8 cellular contexts compared by ENCODE assay signal in genomic region chr15:92077353-92078080, GRCh38.
DNase-seq lines count a peak whose midpoint lies in the region; ATAC-seq and TF ChIP-seq lines count a peak whose summit lies in the region.

No MANE protein-coding gene starts in this region.

- H3K27ac ChIP-seq in RWPE1 = no peak overlapping the region

- ATAC-seq in GM21381 (IDR thresholded peaks at IDR 0.05; ENCODE audit: unreplicated experiment) = peak; percentile 74

- in situ Hi-C loops in KBM-7 (cut with MboI; ENCODE audit: low pct_unique_long_range_greater_than_20kb, low sequenced_read_pairs) = loop anchor here (25.0 kb wide), 1 partner anchor 765 kb away; no protein-coding TSS in a partner anchor

- DNase-seq in D341Med (ENCODE audit: low spot score) (peak; percentile 70), KBM-7 (peak; percentile 75), RWPE1 (ENCODE audit: low spot score) (peak; percentile 73), glutamatergic neuron (peak; percentile 79), posterior vena cava (ENCODE audit: low spot score) (peak; percentile 87), SHP77 (lab: John Stamatoyannopoulos, UW) (no peak)
- peak; percentile 23 for DNase-seq in activated gamma-delta T cell treated with anti-CD3 and anti-CD28 coated beads, Interleukin-2, amount 50 U/mL, for 16 hours (ENCODE audit: low read depth)

- peaks cover 7% of the 10 kb centered on the region for H3K27me3 Mint-ChIP-seq in glutamatergic neuron (ENCODE audit: unreplicated experiment)

- POLR2A ChIA-PET in RWPE1 (lab: Yijun Ruan, JAX; ENCODE audit: low non-redundant PET) = no interaction called here

- CTCF ChIA-PET in RWPE1 (lab: Yijun Ruan, JAX) = interaction anchor here (0.5 to 3.6 kb wide), 16 partner anchors 16 to 776 kb away, joined by 3 to 31 read pairs (median 3); partner anchors contain the start of gene SLCO3A1

- peak; percentile 87 for TF ChIP-seq CTCF in RWPE1 (conservative IDR thresholded peaks at IDR 0.05; ENCODE audit: low read depth)
- TF ChIP-seq CTCF in glutamatergic neuron (IDR thresholded peaks at IDR 0.05; ENCODE audit: partially characterized antibody, unreplicated experiment) = peak; percentile 63

- peaks cover 12% of the 10 kb centered on the region for H3K4me1 Mint-ChIP-seq in glutamatergic neuron (ENCODE audit: low read depth, unreplicated experiment)

- H3K4me3 Mint-ChIP-seq in glutamatergic neuron (ENCODE audit: unreplicated experiment) = no peak overlapping the region

- intact Hi-C loops in posterior vena cava (cut with DNase I) = loop anchor here (5.0 to 10.0 kb wide), 7 partner anchors 133 to 780 kb away; partner anchors contain the start of genes SLCO3A1 (in 2 of the 2) and FAM174B (in 1 of the 2)

- peaks cover 9% of the 10 kb centered on the region for H3K9me3 Mint-ChIP-seq in glutamatergic neuron (ENCODE audit: unreplicated experiment)

- H3K27ac Mint-ChIP-seq in glutamatergic neuron (ENCODE audit: unreplicated experiment) = no peak overlapping the region

- no peaks in the 10 kb centered on the region for H3K36me3 Mint-ChIP-seq in glutamatergic neuron (ENCODE audit: unreplicated experiment)

Comparison
In these comparisons a context has a peak if more than half of its experiments do, and no peak if none do; other contexts are left out.
1. DNase-seq: peak in D341Med (single experiment), KBM-7 (single experiment), RWPE1 (single experiment), activated gamma-delta T cell treated with anti-CD3 and anti-CD28 coated beads, Interleukin-2, amount 50 U/mL, for 16 hours (single experiment), glutamatergic neuron (single experiment) and posterior vena cava (single experiment); none in SHP77 (0 of 2).